Comparison of ENCODE assay signal across 8 cellular contexts in genomic region chr11:34104680-34105078, GRCh38. TPM values are rescaled to one million over a fixed set of nuclear protein-coding genes. Genes with fewer than 3 reads are reported as not detected.
A peak's percentile ranks its signal among the peaks of the same experiment; 100 is the strongest.
DNase-seq lines count a peak whose midpoint lies in the region; ATAC-seq and TF ChIP-seq lines count a peak whose summit lies in the region.

No MANE protein-coding gene starts in this region.

- H3K36me3 ChIP-seq in liver (ENCODE audit: control insufficient read depth in 4 of 4, insufficient read depth in 3 of 4, low read depth in 1 of 4, low read length in 3 of 4), result peaks cover 0 to 26% (median 23%) of the 10 kb centered on the region in 4 donors
- H3K36me3 ChIP-seq in transverse colon, result peaks cover 0 to 27% (median 11%) of the 10 kb centered on the region in 4 donors

- 16 to 18% (median 18%) methylated on average over 6 of the region's 6 CpGs for WGBS in adipose tissue, 3 donors
- 29% methylated on average over 6 of the region's 6 CpGs for WGBS in liver
- WGBS in transverse colon (ENCODE audit: low coverage in 1 of 2), 2 donors, result 7 to 21% methylated on average over 6 of the region's 6 CpGs

- TF ChIP-seq POLR2A in transverse colon (IDR thresholded peaks at IDR 0.05), result no peak

- H3K9ac ChIP-seq in liver (ENCODE audit: low read depth in 1 of 2, low read length in 2 of 2), result peak overlapping the region; percentile 77 to 95

- in situ Hi-C loops in transverse colon (cut with MboI; ENCODE audit: low pct_ligation_motif_present in 1 of 4, low pct_unique_long_range_greater_than_20kb in 1 of 4, low sequenced_read_pairs in 3 of 4), result loop anchor here in 3 of 4 donors (5.0 to 10.0 kb wide), 2 partner anchors 50 to 107 kb away; partner anchors contain the start of gene CAPRIN1 (in 2 of the 3)

- peaks cover 54% of the 10 kb centered on the region for H3K4me1 Mint-ChIP-seq in activated T-cell treated with anti-CD3 and anti-CD28 coated beads, Interleukin-2, amount 50 U/mL, for 4 hours (ENCODE audit: low read depth)

- no peaks in the 10 kb centered on the region for H3K9me3 ChIP-seq in liver (ENCODE audit: control insufficient read depth in 4 of 4, low read length in 3 of 4)
- no peaks in the 10 kb centered on the region for H3K9me3 ChIP-seq in transverse colon

- intact Hi-C loops in transverse colon (cut with DNase I; ENCODE audit: low total_unique reads), result loop anchor here (5.0 kb wide), 1 partner anchor 52 kb away; the partner anchor contains the start of gene CAPRIN1
- intact Hi-C loops in left colon (cut with DNase I, micrococcal nuclease), result loop anchor here in 1 of 2 donors (5.0 kb wide), 1 partner anchor 52 kb away; the partner anchor contains the start of gene CAPRIN1

- TF ChIP-seq CTCF in liver (IDR thresholded peaks at IDR 0.05; ENCODE audit: low read depth, low read length, missing input control), result no peak
- TF ChIP-seq CTCF in transverse colon (IDR thresholded peaks at IDR 0.05), result no peak

- TF ChIP-seq RAD21 in liver (IDR thresholded peaks at IDR 0.05), result no peak

- H3K4me3 Mint-ChIP-seq in activated T-cell treated with anti-CD3 and anti-CD28 coated beads, Interleukin-2, amount 50 U/mL, for 4 hours, result peak overlapping the region; percentile 97

- TF ChIP-seq EP300 in transverse colon (IDR thresholded peaks at IDR 0.05; ENCODE audit: low read depth), result no peak

- peak overlapping the region; percentile 71 to 96 (median 78) for H3K4me3 ChIP-seq in liver (ENCODE audit: low read depth in 1 of 3, low read length in 3 of 3)
- peak overlapping the region in 3 of 4 donors; percentile 72 to 93 (median 78) for H3K4me3 ChIP-seq in transverse colon

- H3K27me3 ChIP-seq in liver (ENCODE audit: control insufficient read depth in 4 of 4, insufficient read depth in 4 of 4, low read length in 3 of 4) (no peaks in the 10 kb centered on the region), transverse colon (no peaks in the 10 kb centered on the region)

- ATAC-seq in activated T-cell treated with anti-CD3 and anti-CD28 coated beads, Interleukin-2, amount 50 U/mL, for 4 hours, result no peak
- ATAC-seq in left colon, result no peak

- H3K27ac ChIP-seq in adipose tissue (ENCODE audit: low read depth, low read length) (peak overlapping the region; percentile 48), liver (ENCODE audit: low read depth in 1 of 2, low read length in 2 of 2) (peak overlapping the region; percentile 83 to 88), transverse colon (peak overlapping the region; percentile 90 to 96 (median 92))

- H3K27me3 Mint-ChIP-seq in activated T-cell treated with anti-CD3 and anti-CD28 coated beads, Interleukin-2, amount 50 U/mL, for 4 hours (ENCODE audit: low read depth), result no peaks in the 10 kb centered on the region

- H3K9me3 Mint-ChIP-seq in activated T-cell treated with anti-CD3 and anti-CD28 coated beads, Interleukin-2, amount 50 U/mL, for 4 hours, result no peaks in the 10 kb centered on the region

- H3K4me1 ChIP-seq in liver (ENCODE audit: control insufficient read depth in 4 of 4, insufficient read depth in 4 of 4, low read length in 3 of 4), result peaks cover 3 to 26% (median 15%) of the 10 kb centered on the region in 4 donors
- peaks cover 7 to 24% (median 18%) of the 10 kb centered on the region in 4 donors for H3K4me1 ChIP-seq in transverse colon

- DNase-seq in activated T-cell treated with anti-CD3 and anti-CD28 coated beads, Interleukin-2, amount 50 U/mL, for 4 hours, result no peak
- DNase-seq in activated T-cell treated with anti-CD3 and anti-CD28 coated beads, Interleukin-2, amount 50 U/mL, for 48 hours, result no peak
- DNase-seq in transverse colon, result no peak
- DNase-seq in left colon, result no peak
- DNase-seq in COR-L47 (lab: John Stamatoyannopoulos, UW), result no peak
- DNase-seq in activated CD4-positive, CD25-positive, alpha-beta regulatory T cell (lab: John Stamatoyannopoulos, UW), result no peak

- peaks cover 22% of the 10 kb centered on the region for H3K36me3 Mint-ChIP-seq in activated T-cell treated with anti-CD3 and anti-CD28 coated beads, Interleukin-2, amount 50 U/mL, for 4 hours (ENCODE audit: insufficient read depth)

TF ChIP-seq in liver, 16 proteins besides CTCF, POLR2A, EP300 and RAD21:
- no peak for TF ChIP-seq GABPA (IDR thresholded peaks at IDR 0.05 in 1 of 2, conservative IDR thresholded peaks at IDR 0.05 in 1 of 2)

RNA-seq across cellular contexts. Expression of gene NAT10, which starts 0.8 kb away (rescaled TPM):
- total RNA-seq in activated T-cell treated with anti-CD3 and anti-CD28 coated beads, Interleukin-2, amount 50 U/mL, for 4 hours, result 100 to 1,000 TPM; 203 to 213 (median 213) TPM
- polyA plus RNA-seq in adipose tissue (10 to 100 TPM; 15.4 to 26.0 (median 20.7) TPM), liver (10 to 100 TPM in 1 of 2 donors, 1 to 10 TPM in 1; 9.1 to 14.0 TPM)
- total RNA-seq in liver (10 to 100 TPM; 13.5 to 13.6 TPM), transverse colon (10 to 100 TPM; 16.0 to 40.6 (median 26.9) TPM), left colon (10 to 100 TPM; 22.5 to 30.6 TPM)

RNA-seq across cellular contexts. Expression of gene CAPRIN1, which starts 53.1 kb away (rescaled TPM):
- 100 to 1,000 TPM; 315 to 356 (median 341) TPM for total RNA-seq in activated T-cell treated with anti-CD3 and anti-CD28 coated beads, Interleukin-2, amount 50 U/mL, for 4 hours
- polyA plus RNA-seq in adipose tissue (10 to 100 TPM; 47.9 to 95.3 (median 66.0) TPM), liver (10 to 100 TPM; 19.5 to 34.6 TPM)
- total RNA-seq in liver (100 to 1,000 TPM in 1 of 2 donors, 10 to 100 TPM in 1; 78.4 to 112 TPM), transverse colon (100 to 1,000 TPM; 129 to 163 (median 152) TPM), left colon (100 to 1,000 TPM; 150 to 166 TPM)

Comparison
In these comparisons a context has a peak if more than half of its experiments do, and no peak if none do; other contexts are left out.
1. RNA of gene NAT10, which starts 0.8 kb away (total RNA-seq): 203 to 213 TPM in activated T-cell treated with anti-CD3 and anti-CD28 coated beads, Interleukin-2, amount 50 U/mL, for 4 hours; 22.5 to 30.6 TPM in left colon, 16.0 to 40.6 TPM in transverse colon and 13.5 to 13.6 TPM in liver; every median in the first group is over 4 times any median in the second.
2. Peak in every context shown above with its lines, with median percentiles within 50 percentile points of each other: H3K27ac ChIP-seq.